Comparison of ENCODE assay signal across 8 cellular contexts in the genomic region with DNA sequence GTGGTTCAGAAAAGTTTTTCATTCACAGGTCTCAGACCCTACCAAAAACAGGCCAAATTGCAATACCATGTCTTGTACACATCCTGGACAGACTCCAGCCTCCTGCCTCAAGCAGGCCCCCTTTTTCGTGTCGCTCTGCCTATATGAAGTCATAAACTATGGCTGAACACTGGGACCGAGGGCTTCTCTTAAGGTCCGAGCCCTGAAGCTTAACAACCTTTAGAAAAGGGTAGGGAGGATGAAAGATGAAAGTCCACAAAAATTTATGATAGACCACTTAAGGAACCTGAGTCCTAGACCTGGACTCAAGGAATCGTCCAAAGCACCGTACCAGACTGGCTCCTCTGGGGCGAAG. TPM values are rescaled to one million over a fixed set of nuclear protein-coding genes. Genes with fewer than 3 reads are reported as not detected.
DNase-seq lines count a peak whose midpoint lies in the region; ATAC-seq and TF ChIP-seq lines count a peak whose summit lies in the region.

No MANE protein-coding gene starts in this region.

- no peak for TF ChIP-seq POLR2A in adrenal gland (IDR thresholded peaks at IDR 0.05)
- TF ChIP-seq POLR2A in spleen (IDR thresholded peaks at IDR 0.05), result no peak

- H3K4me3 ChIP-seq in adrenal gland (peak overlapping the region in 3 of 4 donors; percentile 20 to 72 (median 72)), iPS-11a (ENCODE audit: low read depth, low read length) (peak overlapping the region; percentile 72), spleen (peak overlapping the region; percentile 67 to 93 (median 79))

- H3K4me1 ChIP-seq in adrenal gland (replicated peaks in 1 of 2) (peaks cover 13 to 50% of the 10 kb centered on the region in 2 donors), spleen (peaks cover 24 to 67% (median 45%) of the 10 kb centered on the region in 6 donors)

- no peaks in the 10 kb centered on the region for H3K27me3 ChIP-seq in adrenal gland
- H3K27me3 ChIP-seq in spleen (replicated peaks in 1 of 7), result no peaks in the 10 kb centered on the region

- ATAC-seq in GM21723 (IDR thresholded peaks at IDR 0.05; ENCODE audit: unreplicated experiment), result peak; percentile 27

- H3K27ac ChIP-seq in adrenal gland (peak overlapping the region; percentile 80 to 98 (median 97)), spleen (peak overlapping the region; percentile 96 to 99 (median 98))

- DNase-seq in NCI-H526 treated with DMSO at 0.1 percent for 48 hours (lab: John Stamatoyannopoulos, UW) (peak; percentile 75), NCI-H526 (lab: John Stamatoyannopoulos, UW) (no peak), M059J (ENCODE audit: low read depth) (peak; percentile 45), adrenal gland (peak in 4 of 7 donors; percentile 16 to 34 (median 23)), spleen (no peak), NCI-H2029 (lab: John Stamatoyannopoulos, UW) (no peak)

- H3K36me3 ChIP-seq in adrenal gland (replicated peaks in 1 of 2) (no peaks in the 10 kb centered on the region), spleen (peaks cover 0 to 2% (median 0%) of the 10 kb centered on the region in 6 donors)

- no peaks in the 10 kb centered on the region for H3K9me3 ChIP-seq in adrenal gland (replicated peaks in 1 of 3)
- no peaks in the 10 kb centered on the region for H3K9me3 ChIP-seq in spleen

- 1 to 2% (median 1%) methylated on average over 7 of the region's 7 CpGs for WGBS in adrenal gland, 4 donors
- WGBS in spleen, 5 donors, result 0 to 2% (median 2%) methylated on average over 7 of the region's 7 CpGs

- TF ChIP-seq CTCF in adrenal gland (IDR thresholded peaks at IDR 0.05) (no peak), spleen (IDR thresholded peaks at IDR 0.05 in 8 of 11, conservative IDR thresholded peaks at IDR 0.05 in 3 of 11) (no peak)

- intact Hi-C loops in adrenal gland (cut with DNase I) (no loop called here), spleen (cut with DNase I; ENCODE audit: low total_unique reads) (no loop called here)

RNA-seq across cellular contexts. Expression of gene FBXW4, which starts 1.3 kb away (rescaled TPM):
- 8.7 and 8.9 TPM in 2 replicates for total RNA-seq in M059J (2014; rRNA removed; shearing (Covaris generic))
- total RNA-seq in adrenal gland (10 to 100 TPM; 42.4 to 81.7 (median 61.7) TPM), spleen (10 to 100 TPM; 51.1 to 78.1 (median 64.3) TPM)
- polyA plus RNA-seq in adrenal gland (10 to 100 TPM; 51.1 to 80.0 (median 55.2) TPM), spleen (10 to 100 TPM; 24.1 to 38.6 (median 31.7) TPM)

Comparison
In these comparisons a context has a peak if more than half of its experiments do, and no peak if none do; other contexts are left out.
1. DNase-seq: peak in NCI-H526 treated with DMSO at 0.1 percent for 48 hours (single experiment), M059J (single experiment) and adrenal gland (4 of 7); none in NCI-H526 (0 of 2), spleen (single experiment) and NCI-H2029 (single experiment).
2. Peak in every context shown above with its lines, with median percentiles within 50 percentile points of each other: H3K4me3 ChIP-seq.